16 cellular contexts compared by ENCODE assay signal in genomic region chr20:32573167-32573851, GRCh38. TPM values are rescaled to one million over a fixed set of nuclear protein-coding genes. Genes with fewer than 3 reads are reported as not detected.
DNase-seq lines count a peak whose midpoint lies in the region; ATAC-seq, FAIRE-seq and TF ChIP-seq lines count a peak whose summit lies in the region.
"Had no signal": no experiment of that assay in that cellular context is flagged by ENCODE, and none has a peak within 500 bp of the region (broad histone marks: within the 10 kb centered on the region; RNA-seq: fewer than 3 reads in every experiment).

No MANE protein-coding gene starts in this region.

- no peaks in the 10 kb centered on the region for H3K9me3 Mint-ChIP-seq in CD4-positive, alpha-beta memory T cell

- H3K4me3 ChIP-seq in A549 = no peak overlapping the region
- H3K4me3 ChIP-seq in CD4-positive, alpha-beta memory T cell (ENCODE audit: low read length in 2 of 2) = no peak overlapping the region
- H3K4me3 ChIP-seq in K562 = no peak overlapping the region
- H3K4me3 ChIP-seq in neuronal stem cell (ENCODE audit: low read length in 2 of 2) = no peak overlapping the region
- H3K4me3 ChIP-seq: SJCRH30 had no signal

- H3K79me2 ChIP-seq in K562 (ENCODE audit: control insufficient read depth, insufficient read depth, low read length) = peaks cover 98% of the 10 kb centered on the region

- peak overlapping the region in 1 of 2 experiments; percentile 59; a peak in 1 of 4 replicates for H3K9ac ChIP-seq in K562 (ENCODE audit: insufficient read depth in 1 of 2, low read depth in 2 of 2, low read length in 2 of 2)
- no peak overlapping the region for H3K9ac ChIP-seq in neuronal stem cell (ENCODE audit: low read depth, low read length, poor library complexity)

- TF ChIP-seq EP300 in A549 (IDR thresholded peaks at IDR 0.05) = no peak
- no peak for TF ChIP-seq EP300 in K562 (IDR thresholded peaks at IDR 0.05; ENCODE audit: low read length)

- H3K36me3 Mint-ChIP-seq in CD4-positive, alpha-beta memory T cell = peaks cover 0 to 13% of the 10 kb centered on the region in 2 donors

- TF ChIP-seq CTCF in A549 (IDR thresholded peaks at IDR 0.05) (no peak), K562 (IDR thresholded peaks at IDR 0.05 in 2 of 3, conservative IDR thresholded peaks at IDR 0.05 in 1 of 3; ENCODE audit: insufficient read depth in 2 of 3, low read depth in 1 of 3, low read length in 3 of 3) (no peak)

- ATAC-seq in A549 (no peak), K562 (no peak), HG03342 (IDR thresholded peaks at IDR 0.05; ENCODE audit: unreplicated experiment) (no peak)

- H3K79me1 ChIP-seq in neuronal stem cell (ENCODE audit: low read depth, low read length) = no peaks in the 10 kb centered on the region

- peak overlapping the region in 2 of 8 donors; percentile 17 to 30 for H3K4me3 Mint-ChIP-seq in CD4-positive, alpha-beta memory T cell

- in situ Hi-C loops in K562 (cut with MboI) = no loop called here

- H3K18ac ChIP-seq in neuronal stem cell (ENCODE audit: low read length) = peak overlapping the region; percentile 62

- H2BK15ac ChIP-seq in neuronal stem cell (ENCODE audit: low read length) = peak overlapping the region; percentile 20

- POLR2A ChIA-PET in A549 (lab: Yijun Ruan, JAX) (no interaction called here), K562 (lab: Yijun Ruan, JAX) (interaction anchor here (1.0 to 1.7 kb wide), 3 partner anchors 9 to 56 kb away, joined by 3 to 5 read pairs (median 4); no protein-coding TSS in a partner anchor)
- POLR2A ChIA-PET in CD4-positive, alpha-beta memory T cell (lab: Charles Lee; ENCODE audit: partially characterized antibody) = interaction anchor here (0.6 to 3.0 kb wide), 8 partner anchors 9 to 81 kb away, joined by 3 to 12 read pairs (median 6); partner anchors contain the start of gene NOL4L

- H3K23ac ChIP-seq in neuronal stem cell (ENCODE audit: low read depth, low read length, poor library complexity) = no peak overlapping the region

- intact Hi-C loops in CD4-positive, alpha-beta memory T cell (cut with micrococcal nuclease) = no loop called here
- intact Hi-C loops in K562 (cut with micrococcal nuclease) = no loop called here

- no peak overlapping the region for H3K14ac ChIP-seq in neuronal stem cell (ENCODE audit: low read length)

- no peaks in the 10 kb centered on the region for H3K9me3 ChIP-seq in A549
- H3K9me3 ChIP-seq in CD4-positive, alpha-beta memory T cell (ENCODE audit: control insufficient read depth in 1 of 2, low read length in 2 of 2) = no peaks in the 10 kb centered on the region
- no peaks in the 10 kb centered on the region for H3K9me3 ChIP-seq in K562 (replicated peaks; ENCODE audit: control insufficient read depth, insufficient read depth, low read depth, low read length)
- no peaks in the 10 kb centered on the region for H3K9me3 ChIP-seq in neuronal stem cell (replicated peaks in 1 of 2; ENCODE audit: control insufficient read depth in 2 of 2, insufficient read depth in 1 of 2, low read depth in 1 of 2, low read length in 2 of 2)
- H3K9me3 ChIP-seq: SJCRH30 had no signal

- no peak overlapping the region for H4K8ac ChIP-seq in neuronal stem cell (ENCODE audit: low read depth, low read length)

- no peak overlapping the region for H3K4ac ChIP-seq in neuronal stem cell (ENCODE audit: low read length)

- H3K4me1 Mint-ChIP-seq in CD4-positive, alpha-beta memory T cell = peaks cover 0 to 49% (median 28%) of the 10 kb centered on the region in 4 donors

- H4K20me1 ChIP-seq in K562 (replicated peaks; ENCODE audit: control insufficient read depth, insufficient read depth, low read length) = no peaks in the 10 kb centered on the region

- TF ChIP-seq POLR2A in A549 (IDR thresholded peaks at IDR 0.05; ENCODE audit: low read length) (no peak), K562 (conservative IDR thresholded peaks at IDR 0.05) (no peak)

- H3K27ac ChIP-seq in A549 (peak overlapping the region; percentile 65 to 84; a peak in 4 of 6 replicates), K562 (ENCODE audit: extremely low read depth, low read depth, low read length) (peak overlapping the region; percentile 61; the same call in 2 of the 3 replicates), neuronal stem cell (replicated peaks; ENCODE audit: low read length) (no peak overlapping the region)
- H3K27ac ChIP-seq in CD4-positive, alpha-beta memory T cell (ENCODE audit: low read depth, low read length) = no peak overlapping the region
- H3K27ac ChIP-seq: SJCRH30 had no signal

- no peaks in the 10 kb centered on the region for H3K9me1 ChIP-seq in K562 (ENCODE audit: control insufficient read depth, insufficient read depth, low read length)

- H2BK5ac ChIP-seq in neuronal stem cell (ENCODE audit: low read length) = no peak overlapping the region

- H3K36me3 ChIP-seq in CD4-positive, alpha-beta memory T cell (ENCODE audit: insufficient read depth, low read length) = peaks cover 5% of the 10 kb centered on the region
- peaks cover 40% of the 10 kb centered on the region for H3K36me3 ChIP-seq in K562 (ENCODE audit: control insufficient read depth, insufficient read depth, low read length)
- H3K36me3 ChIP-seq in neuronal stem cell (replicated peaks in 1 of 2; ENCODE audit: control insufficient read depth in 2 of 2, insufficient read depth in 2 of 2, low read length in 2 of 2) = no peaks in the 10 kb centered on the region
- H3K36me3 ChIP-seq: SJCRH30 had no signal

- H3K4me1 ChIP-seq in A549 = peaks cover 11% of the 10 kb centered on the region
- peaks cover 96% of the 10 kb centered on the region for H3K4me1 ChIP-seq in CD4-positive, alpha-beta memory T cell (ENCODE audit: insufficient read depth, low read length)
- H3K4me1 ChIP-seq in K562 (replicated peaks in 1 of 2; ENCODE audit: control insufficient read depth in 2 of 2, insufficient read depth in 2 of 2, low read length in 2 of 2) = peaks cover 64 to 81% of the 10 kb centered on the region in 2 experiments
- H3K4me1 ChIP-seq in neuronal stem cell (ENCODE audit: control insufficient read depth in 2 of 2, insufficient read depth in 1 of 2, low read depth in 1 of 2, low read length in 2 of 2) = peaks cover 18 to 27% of the 10 kb centered on the region in 2 donors
- H3K4me1 ChIP-seq: SJCRH30 had no signal

- no TSS peak for BruUV-seq in K562 (replicated peaks; lab: Mats Ljungman, UMichigan)

- peak overlapping the region in 5 of 7 donors; percentile 73 to 88 (median 77) for H3K27ac Mint-ChIP-seq in CD4-positive, alpha-beta memory T cell

- no peak overlapping the region for H2BK120ac ChIP-seq in neuronal stem cell (ENCODE audit: low read depth, low read length)

- no peak overlapping the region for H2AFZ ChIP-seq in K562 (ENCODE audit: low read depth, low read length)
- no peak overlapping the region for H2AFZ ChIP-seq in neuronal stem cell (ENCODE audit: low read length)

- FAIRE-seq in A549 (lab: Jason Lieb, UNC) = no peak
- no peak for FAIRE-seq in K562 (lab: Jason Lieb, UNC)

- CTCF ChIA-PET in A549 (lab: Yijun Ruan, JAX) (interaction anchor here (0.7 to 2.5 kb wide), 7 partner anchors 9 to 98 kb away, joined by 3 to 12 read pairs (median 5); no protein-coding TSS in a partner anchor), K562 (lab: Yijun Ruan, JAX; ENCODE audit: low intra/inter-chr PET ratio) (no interaction called here)
- CTCF ChIA-PET in CD4-positive, alpha-beta memory T cell (lab: Charles Lee; ENCODE audit: partially characterized antibody) = interaction anchor here (0.7 to 1.9 kb wide), 2 partner anchors 51 to 79 kb away, joined by 3 to 6 read pairs; no protein-coding TSS in a partner anchor

- DNase-seq in A549 (ENCODE audit: low read depth in 1 of 2, low spot score in 1 of 2) (no peak), K562 (ENCODE audit: extremely low read depth in 1 of 4, low spot score in 3 of 4) (no peak), neuronal stem cell (ENCODE audit: low spot score) (no peak), NCI-H1048 (lab: John Stamatoyannopoulos, UW) (no peak), T1000 (lab: John Stamatoyannopoulos, UW) (no peak)
- DNase-seq in CD4-positive, alpha-beta memory T cell = no peak
- DNase-seq: ACHN, AML-193, HCEC 1CT, MV-4-11, NCI-H1436, NCI-H2029 treated with DMSO at 0.1 percent for 48 hours, NCI-H2171 treated with DMSO at 0.1 percent for 48 hours, NCI-H774, SJCRH30 had no signal

- 82% methylated on average over 6 of the region's 6 CpGs for WGBS in A549 (ENCODE audit: missing lambda C conversion rate)
- WGBS in K562 (ENCODE audit: insufficient coverage, low coverage, missing lambda C conversion rate) = 82% methylated on average over 6 of the region's 6 CpGs
- WGBS in neuronal stem cell (ENCODE audit: extremely low coverage in 2 of 2, insufficient read length in 2 of 2, insufficient replicate concordance in 1 of 2), 2 donors = no CpG with 5 or more reads among the region's 6 CpGs

- H2AK5ac ChIP-seq in neuronal stem cell (ENCODE audit: low read depth, low read length) = peak overlapping the region; percentile 85

- H3K4me2 ChIP-seq in A549 (no peak overlapping the region), K562 (ENCODE audit: insufficient read depth, low read length) (0 out of 2 replicates have a peak overlapping the region, but pooled peaks have one; percentile 69), neuronal stem cell (ENCODE audit: insufficient read depth, low read length, poor library complexity, severe bottlenecking) (no peak overlapping the region)

- no peak overlapping the region for H4K91ac ChIP-seq in neuronal stem cell (ENCODE audit: low read depth, low read length, poor library complexity)

- TF ChIP-seq RAD21 in A549 (conservative IDR thresholded peaks at IDR 0.05 in 1 of 2, IDR thresholded peaks at IDR 0.05 in 1 of 2) (no peak), K562 (CRISPR knock-in tag; conservative IDR thresholded peaks at IDR 0.05 in 1 of 2, IDR thresholded peaks at IDR 0.05 in 1 of 2) (no peak)

- H2BK12ac ChIP-seq in neuronal stem cell (ENCODE audit: low read length) = no peak overlapping the region

- no peaks in the 10 kb centered on the region for H3K27me3 Mint-ChIP-seq in CD4-positive, alpha-beta memory T cell

- no peaks in the 10 kb centered on the region for H3K27me3 ChIP-seq in CD4-positive, alpha-beta memory T cell (ENCODE audit: insufficient read depth, low read length)
- H3K27me3 ChIP-seq in K562 (ENCODE audit: control insufficient read depth in 2 of 2, insufficient read depth in 2 of 2, low read length in 2 of 2) (no peaks in the 10 kb centered on the region), neuronal stem cell (ENCODE audit: control insufficient read depth in 3 of 3, insufficient read depth in 3 of 3, low read depth in 1 of 3, low read length in 3 of 3) (no peaks in the 10 kb centered on the region)

RNA-seq across cellular contexts. Expression of gene NOL4L, which starts 11.8 kb away (rescaled TPM):
- 9.5 and 10.2 TPM in 2 replicates for polyA plus RNA-seq in A549 (2011; rRNA removed)
- 13.2 and 16.4 TPM in 2 replicates for polyA plus RNA-seq in A549 (2012; cell fraction: cytosol; rRNA removed)
- 27.6 and 32.9 TPM in 2 replicates for polyA plus RNA-seq in A549 (2012; cell fraction: nucleus; rRNA removed)
- polyA plus RNA-seq in A549 (2017; fragmentation: RNase III; extraction: RNeasy Plus Mini Kit Qiagen cat#74134 plus additional on column Dnase treatment) = 11.8 to 13.8 TPM (median 11.8 TPM) in 3 replicates
- polyA minus RNA-seq in A549 (2011; rRNA and poly(A)+ RNA removed) = 10.0 and 15.0 TPM in 2 replicates
- 10 to 100 TPM; 71.0 to 74.2 TPM for total RNA-seq in CD4-positive, alpha-beta memory T cell
- 10 to 100 TPM in 1 of 2 donors, 1 to 10 TPM in 1; 7.0 to 23.9 TPM for polyA plus RNA-seq in CD4-positive, alpha-beta memory T cell
- total RNA-seq in K562 (2011; cell fraction: chromatin; rRNA removed; ENCODE audit: low replicate concordance) = 83.7 and 101 TPM in 2 replicates
- 37.2 and 38.4 TPM in 2 replicates for total RNA-seq in K562 (2011; cell fraction: nucleolus; rRNA removed)
- total RNA-seq in K562 (2011; cell fraction: nucleoplasm; rRNA removed) = 54.0 and 63.1 TPM in 2 replicates
- total RNA-seq in K562 (2014; rRNA removed) = 14.8 and 17.9 TPM in 2 replicates
- total RNA-seq in K562 (2014; rRNA removed; fragmentation: Illumina TruSeq; extraction: Trizol) = 9.7 and 10.6 TPM in 2 replicates
- total RNA-seq in K562 (2015; rRNA removed; fragmentation: Illumina TruSeq; extraction: Trizol) = 13.8 and 14.1 TPM in 2 replicates
- 33.2 and 36.2 TPM in 2 replicates for total RNA-seq in K562 (2021)
- 11.6 and 15.4 TPM in 2 replicates for polyA plus RNA-seq in K562 (2011; rRNA removed)
- 9.9 and 14.8 TPM in 2 replicates for polyA plus RNA-seq in K562 (2011; cell fraction: cytosol; rRNA removed)
- polyA plus RNA-seq in K562 (2011; cell fraction: nucleus; rRNA removed) = 42.8 and 74.6 TPM in 2 replicates
- polyA plus RNA-seq in K562 (2012) = 15.9 and 17.9 TPM in 2 replicates
- polyA plus RNA-seq in K562 (2014; fragmentation: Illumina TruSeq; extraction: Trizol) = 14.8 and 16.0 TPM in 2 replicates
- polyA plus RNA-seq in K562 (2014; fragmentation: Nextera tagmentation; extraction: Ambion mirVana) = 1 to 10 TPM; 5.1 to 6.6 TPM
- polyA plus RNA-seq in K562 (2014; rRNA removed) = 13.6 and 15.9 TPM in 2 replicates
- polyA minus RNA-seq in K562 (2011; rRNA and poly(A)+ RNA removed) = 10.1 and 11.5 TPM in 2 replicates
- polyA minus RNA-seq in K562 (2011; cell fraction: cytosol; rRNA and poly(A)+ RNA removed) = 15.5 and 25.2 TPM in 2 replicates
- 17.2 and 19.1 TPM in 2 replicates for polyA minus RNA-seq in K562 (2011; cell fraction: nucleus; rRNA and poly(A)+ RNA removed)
- 27.2 TPM for polyA plus RNA-seq in neuronal stem cell (2013, experiment 1 of 2)
- 27.3 TPM for polyA plus RNA-seq in neuronal stem cell (2013, experiment 2 of 2)

Comparison
In these comparisons a context has a peak if more than half of its experiments do, and no peak if none do; other contexts are left out.
1. H3K27ac ChIP-seq: peak in A549 (2 of 2) and K562 (single experiment); none in CD4-positive, alpha-beta memory T cell (single experiment) and neuronal stem cell (single experiment).
2. Of the 35 proteins assayed by ChIP-seq in both K562 and A549: peak only in K562: CHD4, ESRRA, HDAC2 and KDM1A; only in A549: none; in both: ZFP36; in neither: 30.